ENCODE assay signal across 8 cellular contexts in genomic region chr2:207531024-207531411, GRCh38. TPM values are rescaled to one million over a fixed set of nuclear protein-coding genes. Genes with fewer than 3 reads are reported as not detected.
DNase-seq lines count a peak whose midpoint lies in the region; ATAC-seq, FAIRE-seq and TF ChIP-seq lines count a peak whose summit lies in the region.

No MANE protein-coding gene starts in this region.

- ATAC-seq in WTC11 (no peak), HG02610 (IDR thresholded peaks at IDR 0.05; ENCODE audit: unreplicated experiment) (no peak), GM18520 (IDR thresholded peaks at IDR 0.05; ENCODE audit: unreplicated experiment) (no peak)

- H3K9me3 Mint-ChIP-seq in WTC11, result no peaks in the 10 kb centered on the region

- peaks cover 13% of the 10 kb centered on the region for H3K27me3 Mint-ChIP-seq in WTC11 (ENCODE audit: low read depth)

- H3K27ac Mint-ChIP-seq in WTC11, result peak overlapping the region; percentile 97

- H3K4me1 Mint-ChIP-seq in WTC11, result peaks cover 52% of the 10 kb centered on the region

- TF ChIP-seq CTCF in AG09309 (IDR thresholded peaks at IDR 0.05; ENCODE audit: control insufficient read depth, insufficient read depth, low read depth, low read length, missing control alignments), result no peak
- TF ChIP-seq CTCF in WTC11 (IDR thresholded peaks at IDR 0.05), result no peak
- no peak for TF ChIP-seq CTCF in fibroblast of pulmonary artery (IDR thresholded peaks at IDR 0.05; ENCODE audit: low read length, missing control alignments)
- TF ChIP-seq CTCF in retinal pigment epithelial cell (conservative IDR thresholded peaks at IDR 0.05; ENCODE audit: low read depth, low read length), result no peak

- no peak for FAIRE-seq in HTR-8/SVneo (lab: Jason Lieb, UNC)

- CTCF ChIA-PET in WTC11 (lab: Charles Lee), result no interaction called here

- peak overlapping the region; percentile 75 for H3K4me3 ChIP-seq in AG09309 (ENCODE audit: control insufficient read depth, low read depth, low read length)
- peak overlapping the region; percentile 64 for H3K4me3 ChIP-seq in H7 (ENCODE audit: insufficient read depth, low read depth, low read length)
- peak overlapping the region; percentile 81 for H3K4me3 ChIP-seq in fibroblast of pulmonary artery (replicated peaks; ENCODE audit: low read depth, low read length)
- H3K4me3 ChIP-seq in retinal pigment epithelial cell (ENCODE audit: low read length), result peak overlapping the region; percentile 79

- H3K27me3 ChIP-seq in H7 (ENCODE audit: control insufficient read depth, insufficient read depth, low read length), result no peaks in the 10 kb centered on the region; the same call in 1 of the 2 replicates

- H3K36me3 ChIP-seq in H7 (replicated peaks; ENCODE audit: control insufficient read depth, insufficient read depth, low read length), result no peaks in the 10 kb centered on the region

- 0 out of 2 replicates have a peak, but pooled peaks cover 9% of the 10 kb centered on the region for H3K36me3 Mint-ChIP-seq in WTC11

- H3K4me3 Mint-ChIP-seq in WTC11, result peak overlapping the region; percentile 95

- DNase-seq in AG09309 (ENCODE audit: low read depth) (no peak), H7 (no peak), WTC11 (ENCODE audit: low spot score) (no peak), fibroblast of pulmonary artery (ENCODE audit: low read depth) (no peak), retinal pigment epithelial cell (ENCODE audit: low read depth) (no peak), HTR-8/SVneo (ENCODE audit: insufficient read length, low spot score) (no peak)

- POLR2A ChIA-PET in WTC11 (lab: Charles Lee), result interaction anchor here (0.7 to 2.1 kb wide), 3 partner anchors 35 to 180 kb away, joined by 3 to 6 read pairs (median 3); partner anchors contain the start of genes CCNYL1 and METTL21A

TF ChIP-seq in WTC11, 78 proteins besides CTCF, POLR2A, EP300 and RAD21 (continues in another document):
- no peak for TF ChIP-seq ZNF532 (CRISPR knock-in tag; IDR thresholded peaks at IDR 0.05; ENCODE audit: borderline replicate concordance)
- no peak for TF ChIP-seq STAT6 (CRISPR knock-in tag; conservative IDR thresholded peaks at IDR 0.05; ENCODE audit: low read depth)
- no peak for TF ChIP-seq ZNF512 (CRISPR knock-in tag; IDR thresholded peaks at IDR 0.05; ENCODE audit: borderline replicate concordance)
- TF ChIP-seq ZSCAN18 (CRISPR knock-in tag; IDR thresholded peaks at IDR 0.05), result no peak
- TF ChIP-seq ZNF425 (CRISPR knock-in tag; conservative IDR thresholded peaks at IDR 0.05), result no peak
- no peak for TF ChIP-seq PREB (CRISPR knock-in tag; IDR thresholded peaks at IDR 0.05; ENCODE audit: borderline replicate concordance)
- no peak for TF ChIP-seq SMAD4 (CRISPR knock-in tag; IDR thresholded peaks at IDR 0.05)

RNA-seq across cellular contexts. Expression of gene CREB1, which starts 1.3 kb away (rescaled TPM):
- total RNA-seq in H7 (2014; rRNA removed; shearing (Covaris generic)), result 48.9 and 63.5 TPM in 2 replicates
- total RNA-seq in WTC11 (2021), result 80.7 to 97.7 TPM (median 85.0 TPM) in 3 replicates
